8 cellular contexts compared by ENCODE assay signal in genomic region chr4:125316391-125316780, GRCh38.
DNase-seq lines count a peak whose midpoint lies in the region; ATAC-seq and TF ChIP-seq lines count a peak whose summit lies in the region.

No MANE protein-coding gene starts in this region.

- H3K4me3 Mint-ChIP-seq in T-helper 2 cell treated with Interferon-gamma antibody and Interleukin-4, amounts not matched to agents 5 μg/mL and 100 μg/mL, for 36 hours, result peak overlapping the region; percentile 83
- peak overlapping the region; percentile 98 to 99 (median 98) for H3K4me3 Mint-ChIP-seq in nephron

- H3K27me3 Mint-ChIP-seq in T-helper 2 cell treated with Interferon-gamma antibody and Interleukin-4, amounts not matched to agents 5 μg/mL and 100 μg/mL, for 36 hours (ENCODE audit: low read depth), result peaks cover 50% of the 10 kb centered on the region
- H3K27me3 Mint-ChIP-seq in nephron (ENCODE audit: low read depth), result peaks cover 8% of the 10 kb centered on the region

- no peaks in the 10 kb centered on the region for H3K36me3 Mint-ChIP-seq in T-helper 2 cell treated with Interferon-gamma antibody and Interleukin-4, amounts not matched to agents 5 μg/mL and 100 μg/mL, for 36 hours (ENCODE audit: low read depth)
- H3K36me3 Mint-ChIP-seq in nephron (ENCODE audit: low read depth), result peaks cover 48% of the 10 kb centered on the region

- DNase-seq in NCI-H524 (lab: John Stamatoyannopoulos, UW) (peak; percentile 12 to 49), NCI-H524 treated with DMSO at 0.1 percent for 48 hours (lab: John Stamatoyannopoulos, UW) (no peak), fibroblast of mammary gland (ENCODE audit: low read depth) (no peak), DMS79 treated with DMSO at 0.1 percent for 48 hours (lab: John Stamatoyannopoulos, UW) (no peak)
- no peak for DNase-seq in T-helper 2 cell treated with Interferon-gamma antibody and Interleukin-4, amounts not matched to agents 5 μg/mL and 100 μg/mL, for 36 hours (ENCODE audit: low spot score)
- DNase-seq in activated CD4-positive, CD25-positive, alpha-beta regulatory T cell treated with anti-CD3 and anti-CD28 coated beads, Interleukin-2, amount 50 U/mL, for 72 hours, result no peak

- H3K9me3 Mint-ChIP-seq in T-helper 2 cell treated with Interferon-gamma antibody and Interleukin-4, amounts not matched to agents 5 μg/mL and 100 μg/mL, for 36 hours, result no peaks in the 10 kb centered on the region
- no peaks in the 10 kb centered on the region for H3K9me3 Mint-ChIP-seq in nephron

- H3K4me3 ChIP-seq in fibroblast of mammary gland (ENCODE audit: control insufficient read depth, low read depth, low read length), result peak overlapping the region; percentile 88

- no peak overlapping the region for H3K27ac Mint-ChIP-seq in T-helper 2 cell treated with Interferon-gamma antibody and Interleukin-4, amounts not matched to agents 5 μg/mL and 100 μg/mL, for 36 hours
- peak overlapping the region; percentile 96 to 99 (median 98) for H3K27ac Mint-ChIP-seq in nephron

- ATAC-seq in GM21381 (IDR thresholded peaks at IDR 0.05; ENCODE audit: unreplicated experiment), result no peak

- H3K4me1 Mint-ChIP-seq in T-helper 2 cell treated with Interferon-gamma antibody and Interleukin-4, amounts not matched to agents 5 μg/mL and 100 μg/mL, for 36 hours (ENCODE audit: low read depth), result peaks cover 22% of the 10 kb centered on the region
- peaks cover 58% of the 10 kb centered on the region for H3K4me1 Mint-ChIP-seq in nephron

- TF ChIP-seq CTCF in fibroblast of mammary gland (conservative IDR thresholded peaks at IDR 0.05; ENCODE audit: control insufficient read depth, insufficient read depth, low read depth, low read length), result no peak
- no peak for TF ChIP-seq CTCF in nephron (IDR thresholded peaks at IDR 0.05; ENCODE audit: unreplicated experiment in 3 of 3)

Comparison
In these comparisons a context has a peak if more than half of its experiments do, and no peak if none do; other contexts are left out.
1. DNase-seq: peak in NCI-H524 (2 of 2); none in NCI-H524 treated with DMSO at 0.1 percent for 48 hours (single experiment), T-helper 2 cell treated with Interferon-gamma antibody and Interleukin-4, amounts not matched to agents 5 μg/mL and 100 μg/mL, for 36 hours (single experiment), fibroblast of mammary gland (single experiment), activated CD4-positive, CD25-positive, alpha-beta regulatory T cell treated with anti-CD3 and anti-CD28 coated beads, Interleukin-2, amount 50 U/mL, for 72 hours (single experiment) and DMS79 treated with DMSO at 0.1 percent for 48 hours (single experiment).